Comparison of ENCODE assay signal across 1 cellular context in the genomic region with DNA sequence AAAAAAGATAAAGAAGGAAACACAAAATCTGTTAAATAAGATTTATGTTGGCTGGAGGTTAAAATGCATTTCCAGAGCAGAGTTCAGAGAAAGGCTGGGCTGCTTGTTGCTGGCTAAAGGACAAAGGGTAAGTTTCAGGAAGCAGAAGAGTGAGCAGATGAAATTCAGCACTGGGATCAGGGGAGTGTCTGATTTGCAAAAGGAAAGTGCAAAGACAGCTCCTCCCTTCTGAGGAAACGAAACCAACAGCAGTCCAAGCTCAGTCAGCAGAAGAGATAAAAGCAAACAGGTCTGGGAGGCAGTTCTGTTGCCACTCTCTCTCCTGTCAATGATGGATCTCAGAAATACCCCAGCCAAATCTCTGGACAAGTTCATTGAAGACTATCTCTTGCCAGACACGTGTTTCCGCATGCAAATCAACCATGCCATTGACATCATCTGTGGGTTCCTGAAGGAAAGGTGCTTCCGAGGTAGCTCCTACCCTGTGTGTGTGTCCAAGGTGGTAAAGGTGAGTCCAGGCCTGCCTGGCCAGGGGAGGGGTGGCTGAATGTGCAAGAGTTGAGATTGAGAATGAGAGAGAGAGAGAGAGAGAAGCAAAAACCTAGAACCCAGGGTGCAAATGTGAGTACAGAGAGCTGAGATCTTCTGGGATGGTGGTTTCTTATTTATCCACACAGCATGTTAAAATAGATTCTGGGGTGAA.
TF ChIP-seq lines count a peak whose summit lies in the region.

A gene (plus strand): TSS at position 251 of the 703 bp plus-strand sequence. CDS start 78 bp downstream, at position 329.

TF ChIP-seq in HepG2, 621 proteins besides CTCF, POLR2A, EP300 and RAD21 (continued from another document):
- TF ChIP-seq, protein P1, sequence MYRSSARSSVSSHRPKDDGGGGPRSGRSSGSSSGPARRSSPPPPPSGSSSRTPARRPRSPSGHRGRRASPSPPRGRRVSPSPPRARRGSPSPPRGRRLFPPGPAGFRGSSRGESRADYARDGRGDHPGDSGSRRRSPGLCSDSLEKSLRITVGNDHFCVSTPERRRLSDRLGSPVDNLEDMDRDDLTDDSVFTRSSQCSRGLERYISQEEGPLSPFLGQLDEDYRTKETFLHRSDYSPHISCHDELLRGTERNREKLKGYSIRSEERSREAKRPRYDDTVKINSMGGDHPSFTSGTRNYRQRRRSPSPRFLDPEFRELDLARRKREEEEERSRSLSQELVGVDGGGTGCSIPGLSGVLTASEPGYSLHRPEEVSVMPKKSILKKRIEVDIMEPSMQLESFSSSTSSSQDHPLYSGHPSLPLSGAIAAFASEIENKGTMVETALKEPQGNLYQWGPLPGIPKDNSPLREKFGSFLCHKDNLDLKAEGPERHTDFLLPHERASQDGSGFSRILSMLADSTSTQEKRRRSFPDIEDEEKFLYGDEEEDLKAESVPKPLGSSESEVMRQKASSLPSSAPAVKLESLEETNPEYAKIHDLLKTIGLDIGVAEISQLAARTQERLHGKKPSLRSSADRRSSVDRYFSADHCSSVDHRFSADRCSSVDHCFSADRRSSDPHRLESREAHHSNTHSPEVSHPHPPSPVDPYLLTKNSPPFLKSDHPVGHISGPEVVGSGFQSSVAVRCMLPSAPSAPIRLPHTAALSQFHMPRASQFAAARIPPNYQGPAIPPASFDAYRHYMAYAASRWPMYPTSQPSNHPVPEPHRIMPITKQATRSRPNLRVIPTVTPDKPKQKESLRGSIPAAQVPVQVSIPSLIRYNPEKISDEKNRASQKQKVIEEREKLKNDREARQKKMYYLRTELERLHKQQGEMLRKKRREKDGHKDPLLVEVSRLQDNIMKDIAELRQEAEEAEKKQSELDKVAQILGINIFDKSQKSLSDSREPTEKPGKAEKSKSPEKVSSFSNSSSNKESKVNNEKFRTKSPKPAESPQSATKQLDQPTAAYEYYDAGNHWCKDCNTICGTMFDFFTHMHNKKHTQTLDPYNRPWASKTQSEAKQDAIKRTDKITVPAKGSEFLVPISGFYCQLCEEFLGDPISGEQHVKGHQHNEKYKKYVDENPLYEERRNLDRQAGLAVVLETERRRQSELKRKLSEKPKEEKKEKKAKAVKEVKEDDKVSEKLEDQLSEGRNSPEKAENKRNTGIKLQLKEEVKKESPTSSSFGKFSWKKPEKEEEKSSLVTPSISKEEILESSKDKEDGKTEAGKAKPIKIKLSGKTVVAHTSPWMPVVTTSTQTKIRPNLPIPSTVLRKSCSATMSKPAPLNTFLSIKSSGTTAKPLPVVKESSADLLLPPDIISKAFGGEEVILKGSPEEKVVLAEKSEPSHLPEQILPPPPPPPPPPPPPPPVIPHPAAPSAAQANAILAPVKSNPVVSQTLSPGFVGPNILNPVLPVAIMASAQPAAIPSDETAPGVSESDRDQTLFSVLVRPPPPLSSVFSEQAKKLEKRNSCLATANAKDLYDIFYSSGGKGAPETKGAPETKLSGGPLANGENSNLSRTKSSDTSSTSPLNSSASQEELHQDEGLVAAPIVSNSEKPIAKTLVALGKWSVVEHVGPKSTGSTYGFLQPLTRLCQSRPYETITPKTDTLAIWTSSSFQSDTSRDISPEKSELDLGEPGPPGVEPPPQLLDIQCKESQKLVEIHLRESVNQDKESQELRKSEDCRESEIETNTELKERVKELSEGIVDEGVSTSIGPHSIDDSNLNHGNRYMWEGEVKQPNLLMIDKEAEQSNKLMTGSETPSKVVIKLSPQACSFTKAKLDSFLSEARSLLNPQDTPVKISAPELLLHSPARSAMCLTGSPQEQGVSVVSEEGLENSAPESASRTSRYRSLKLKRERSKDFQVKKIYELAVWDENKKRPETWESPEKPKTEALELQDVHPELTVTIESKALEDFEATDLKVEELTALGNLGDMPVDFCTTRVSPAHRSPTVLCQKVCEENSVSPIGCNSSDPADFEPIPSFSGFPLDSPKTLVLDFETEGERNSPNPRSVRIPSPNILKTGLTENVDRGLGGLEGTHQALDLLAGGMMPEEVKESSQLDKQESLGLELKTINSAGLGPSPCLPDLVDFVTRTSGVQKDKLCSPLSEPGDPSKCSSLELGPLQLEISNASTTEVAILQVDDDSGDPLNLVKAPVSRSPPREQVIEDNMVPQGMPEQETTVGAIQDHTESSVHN (CRISPR knock-in tag; IDR thresholded peaks at IDR 0.05) = no peak
- TF ChIP-seq, protein P2, sequence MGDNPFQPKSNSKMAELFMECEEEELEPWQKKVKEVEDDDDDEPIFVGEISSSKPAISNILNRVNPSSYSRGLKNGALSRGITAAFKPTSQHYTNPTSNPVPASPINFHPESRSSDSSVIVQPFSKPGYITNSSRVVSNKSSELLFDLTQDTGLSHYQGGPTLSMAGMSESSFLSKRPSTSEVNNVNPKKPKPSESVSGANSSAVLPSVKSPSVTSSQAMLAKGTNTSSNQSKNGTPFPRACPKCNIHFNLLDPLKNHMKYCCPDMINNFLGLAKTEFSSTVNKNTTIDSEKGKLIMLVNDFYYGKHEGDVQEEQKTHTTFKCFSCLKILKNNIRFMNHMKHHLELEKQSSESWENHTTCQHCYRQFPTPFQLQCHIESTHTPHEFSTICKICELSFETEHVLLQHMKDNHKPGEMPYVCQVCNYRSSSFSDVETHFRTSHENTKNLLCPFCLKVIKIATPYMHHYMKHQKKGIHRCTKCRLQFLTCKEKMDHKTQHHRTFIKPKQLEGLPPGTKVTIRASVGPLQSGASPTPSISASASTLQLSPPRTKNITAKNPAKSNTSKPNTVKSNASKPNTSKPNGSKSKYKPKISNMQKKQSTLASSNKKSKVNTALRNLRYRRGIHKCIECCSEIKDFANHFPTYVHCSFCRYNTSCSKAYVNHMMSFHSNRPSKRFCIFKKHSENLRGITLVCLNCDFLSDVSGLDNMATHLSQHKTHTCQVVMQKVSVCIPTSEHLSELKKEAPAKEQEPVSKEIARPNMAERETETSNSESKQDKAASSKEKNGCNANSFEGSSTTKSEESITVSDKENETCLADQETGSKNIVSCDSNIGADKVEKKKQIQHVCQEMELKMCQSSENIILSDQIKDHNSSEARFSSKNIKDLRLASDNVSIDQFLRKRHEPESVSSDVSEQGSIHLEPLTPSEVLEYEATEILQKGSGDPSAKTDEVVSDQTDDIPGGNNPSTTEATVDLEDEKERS (CRISPR knock-in tag; IDR thresholded peaks at IDR 0.05) = no peak
- TF ChIP-seq NR2C2 (CRISPR knock-in tag; IDR thresholded peaks at IDR 0.05; ENCODE audit: borderline replicate concordance) (no peak), ZNF34 (CRISPR knock-in tag; IDR thresholded peaks at IDR 0.05; ENCODE audit: borderline replicate concordance) (no peak), PHF8 (CRISPR knock-in tag; IDR thresholded peaks at IDR 0.05) (peak; percentile 34; the same call in 1 of the 2 replicates), SAP130 (CRISPR knock-in tag; IDR thresholded peaks at IDR 0.05; ENCODE audit: low read depth) (peak; percentile 60), HNRNPUL1 (IDR thresholded peaks at IDR 0.05; ENCODE audit: low read depth, low read length) (no peak), TEAD2 (CRISPR knock-in tag; IDR thresholded peaks at IDR 0.05) (no peak), ARNTL (CRISPR knock-in tag; IDR thresholded peaks at IDR 0.05) (no peak), ZZZ3 (CRISPR knock-in tag; IDR thresholded peaks at IDR 0.05; ENCODE audit: borderline replicate concordance) (no peak), ZNF878 (CRISPR knock-in tag; IDR thresholded peaks at IDR 0.05) (no peak), KAT8 (CRISPR knock-in tag; IDR thresholded peaks at IDR 0.05) (peak; percentile 58), ETV5 (CRISPR knock-in tag; IDR thresholded peaks at IDR 0.05; ENCODE audit: borderline replicate concordance) (peak; percentile 22; the same call in 1 of the 2 replicates), IRF2 (CRISPR knock-in tag; IDR thresholded peaks at IDR 0.05) (peak; percentile 78), ZNF17 (CRISPR knock-in tag; IDR thresholded peaks at IDR 0.05) (no peak), PAX8 (CRISPR knock-in tag; IDR thresholded peaks at IDR 0.05; ENCODE audit: borderline replicate concordance) (no peak), SALL2 (CRISPR knock-in tag; IDR thresholded peaks at IDR 0.05) (no peak), MAFK (conservative IDR thresholded peaks at IDR 0.05 in 1 of 2, IDR thresholded peaks at IDR 0.05 in 1 of 2; ENCODE audit: low read length in 2 of 2) (peak; percentile 20 to 45; a peak in 2 of 4 replicates), ZNF20 (CRISPR knock-in tag; IDR thresholded peaks at IDR 0.05) (no peak), ELF1 (CRISPR knock-in tag; IDR thresholded peaks at IDR 0.05) (peak; percentile 70), HDAC2 (CRISPR knock-in tag; IDR thresholded peaks at IDR 0.05) (peak; percentile 47; the same call in 1 of the 2 replicates), JARID2 (CRISPR knock-in tag; IDR thresholded peaks at IDR 0.05; ENCODE audit: insufficient replicate concordance) (peak; percentile 25), ZFYVE20 (CRISPR knock-in tag; IDR thresholded peaks at IDR 0.05; ENCODE audit: borderline replicate concordance, low read depth) (no peak), ZNF619 (CRISPR knock-in tag; IDR thresholded peaks at IDR 0.05) (no peak), RCOR2 (CRISPR knock-in tag; IDR thresholded peaks at IDR 0.05) (0 out of 2 replicates have a peak, but pooled peaks have one; percentile 13), AGO2 (optimal IDR thresholded peaks at IDR 0.05; ENCODE audit: low read depth, low read length) (no peak), POLR2AphosphoS5 (IDR thresholded peaks at IDR 0.05; ENCODE audit: low read depth, low read length) (no peak), CEBPG (CRISPR knock-in tag; IDR thresholded peaks at IDR 0.05) (0 out of 2 replicates have a peak, but pooled peaks have one; percentile 3), ZNF563 (CRISPR knock-in tag; IDR thresholded peaks at IDR 0.05) (no peak), CREB1 (IDR thresholded peaks at IDR 0.05) (no peak), CREB1 (CRISPR knock-in tag; IDR thresholded peaks at IDR 0.05) (peak; percentile 27; the same call in 1 of the 2 replicates), ZNF816 (CRISPR knock-in tag; IDR thresholded peaks at IDR 0.05; ENCODE audit: borderline replicate concordance) (no peak), PPARG (CRISPR knock-in tag; conservative IDR thresholded peaks at IDR 0.05) (peak; percentile 61), SALL1 (CRISPR knock-in tag; IDR thresholded peaks at IDR 0.05) (peak; percentile 46; the same call in 1 of the 2 replicates), RXRB (CRISPR knock-in tag; IDR thresholded peaks at IDR 0.05; ENCODE audit: borderline replicate concordance) (peak; percentile 38; the same call in 1 of the 2 replicates)
- TF ChIP-seq, protein P3, sequence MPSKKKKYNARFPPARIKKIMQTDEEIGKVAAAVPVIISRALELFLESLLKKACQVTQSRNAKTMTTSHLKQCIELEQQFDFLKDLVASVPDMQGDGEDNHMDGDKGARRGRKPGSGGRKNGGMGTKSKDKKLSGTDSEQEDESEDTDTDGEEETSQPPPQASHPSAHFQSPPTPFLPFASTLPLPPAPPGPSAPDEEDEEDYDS (CRISPR knock-in tag; IDR thresholded peaks at IDR 0.05) = peak; percentile 45; the same call in 1 of the 2 replicates
- TF ChIP-seq, protein P4, sequence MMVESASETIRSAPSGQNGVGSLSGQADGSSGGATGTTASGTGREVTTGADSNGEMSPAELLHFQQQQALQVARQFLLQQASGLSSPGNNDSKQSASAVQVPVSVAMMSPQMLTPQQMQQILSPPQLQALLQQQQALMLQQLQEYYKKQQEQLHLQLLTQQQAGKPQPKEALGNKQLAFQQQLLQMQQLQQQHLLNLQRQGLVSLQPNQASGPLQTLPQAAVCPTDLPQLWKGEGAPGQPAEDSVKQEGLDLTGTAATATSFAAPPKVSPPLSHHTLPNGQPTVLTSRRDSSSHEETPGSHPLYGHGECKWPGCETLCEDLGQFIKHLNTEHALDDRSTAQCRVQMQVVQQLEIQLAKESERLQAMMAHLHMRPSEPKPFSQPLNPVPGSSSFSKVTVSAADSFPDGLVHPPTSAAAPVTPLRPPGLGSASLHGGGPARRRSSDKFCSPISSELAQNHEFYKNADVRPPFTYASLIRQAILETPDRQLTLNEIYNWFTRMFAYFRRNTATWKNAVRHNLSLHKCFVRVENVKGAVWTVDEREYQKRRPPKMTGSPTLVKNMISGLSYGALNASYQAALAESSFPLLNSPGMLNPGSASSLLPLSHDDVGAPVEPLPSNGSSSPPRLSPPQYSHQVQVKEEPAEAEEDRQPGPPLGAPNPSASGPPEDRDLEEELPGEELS (CRISPR knock-in tag; IDR thresholded peaks at IDR 0.05) = peak; percentile 41; the same call in 1 of the 2 replicates
- TF ChIP-seq, protein P5, sequence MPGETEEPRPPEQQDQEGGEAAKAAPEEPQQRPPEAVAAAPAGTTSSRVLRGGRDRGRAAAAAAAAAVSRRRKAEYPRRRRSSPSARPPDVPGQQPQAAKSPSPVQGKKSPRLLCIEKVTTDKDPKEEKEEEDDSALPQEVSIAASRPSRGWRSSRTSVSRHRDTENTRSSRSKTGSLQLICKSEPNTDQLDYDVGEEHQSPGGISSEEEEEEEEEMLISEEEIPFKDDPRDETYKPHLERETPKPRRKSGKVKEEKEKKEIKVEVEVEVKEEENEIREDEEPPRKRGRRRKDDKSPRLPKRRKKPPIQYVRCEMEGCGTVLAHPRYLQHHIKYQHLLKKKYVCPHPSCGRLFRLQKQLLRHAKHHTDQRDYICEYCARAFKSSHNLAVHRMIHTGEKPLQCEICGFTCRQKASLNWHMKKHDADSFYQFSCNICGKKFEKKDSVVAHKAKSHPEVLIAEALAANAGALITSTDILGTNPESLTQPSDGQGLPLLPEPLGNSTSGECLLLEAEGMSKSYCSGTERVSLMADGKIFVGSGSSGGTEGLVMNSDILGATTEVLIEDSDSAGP (CRISPR knock-in tag; IDR thresholded peaks at IDR 0.05; ENCODE audit: borderline replicate concordance) = 0 out of 2 replicates have a peak, but pooled peaks have one; percentile 16
- TF ChIP-seq, protein P6, sequence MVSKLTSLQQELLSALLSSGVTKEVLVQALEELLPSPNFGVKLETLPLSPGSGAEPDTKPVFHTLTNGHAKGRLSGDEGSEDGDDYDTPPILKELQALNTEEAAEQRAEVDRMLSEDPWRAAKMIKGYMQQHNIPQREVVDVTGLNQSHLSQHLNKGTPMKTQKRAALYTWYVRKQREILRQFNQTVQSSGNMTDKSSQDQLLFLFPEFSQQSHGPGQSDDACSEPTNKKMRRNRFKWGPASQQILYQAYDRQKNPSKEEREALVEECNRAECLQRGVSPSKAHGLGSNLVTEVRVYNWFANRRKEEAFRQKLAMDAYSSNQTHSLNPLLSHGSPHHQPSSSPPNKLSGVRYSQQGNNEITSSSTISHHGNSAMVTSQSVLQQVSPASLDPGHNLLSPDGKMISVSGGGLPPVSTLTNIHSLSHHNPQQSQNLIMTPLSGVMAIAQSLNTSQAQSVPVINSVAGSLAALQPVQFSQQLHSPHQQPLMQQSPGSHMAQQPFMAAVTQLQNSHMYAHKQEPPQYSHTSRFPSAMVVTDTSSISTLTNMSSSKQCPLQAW (CRISPR knock-in tag; IDR thresholded peaks at IDR 0.05) = 0 out of 2 replicates have a peak, but pooled peaks have one; percentile 30
- TF ChIP-seq, protein P7, sequence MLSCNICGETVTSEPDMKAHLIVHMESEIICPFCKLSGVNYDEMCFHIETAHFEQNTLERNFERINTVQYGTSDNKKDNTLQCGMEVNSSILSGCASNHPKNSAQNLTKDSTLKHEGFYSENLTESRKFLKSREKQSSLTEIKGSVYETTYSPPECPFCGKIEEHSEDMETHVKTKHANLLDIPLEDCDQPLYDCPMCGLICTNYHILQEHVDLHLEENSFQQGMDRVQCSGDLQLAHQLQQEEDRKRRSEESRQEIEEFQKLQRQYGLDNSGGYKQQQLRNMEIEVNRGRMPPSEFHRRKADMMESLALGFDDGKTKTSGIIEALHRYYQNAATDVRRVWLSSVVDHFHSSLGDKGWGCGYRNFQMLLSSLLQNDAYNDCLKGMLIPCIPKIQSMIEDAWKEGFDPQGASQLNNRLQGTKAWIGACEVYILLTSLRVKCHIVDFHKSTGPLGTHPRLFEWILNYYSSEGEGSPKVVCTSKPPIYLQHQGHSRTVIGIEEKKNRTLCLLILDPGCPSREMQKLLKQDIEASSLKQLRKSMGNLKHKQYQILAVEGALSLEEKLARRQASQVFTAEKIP (CRISPR knock-in tag; IDR thresholded peaks at IDR 0.05; ENCODE audit: borderline replicate concordance) = no peak
